ENCODE assay signal across 18 cellular contexts in genomic region chr1:21035794-21036193, GRCh38.
DNase-seq lines count a peak whose midpoint lies in the region; ATAC-seq, FAIRE-seq and TF ChIP-seq lines count a peak whose summit lies in the region.
"Had no signal": no experiment of that assay in that cellular context is flagged by ENCODE, and none has a peak within 500 bp of the region (broad histone marks: within the 10 kb centered on the region; RNA-seq: fewer than 3 reads in every experiment).

No MANE protein-coding gene starts in this region.

- no peak for DNase-seq in heart left ventricle
- no peak for DNase-seq in left ventricle myocardium inferior
- DNase-seq in K562 (ENCODE audit: extremely low read depth in 1 of 4, low spot score in 3 of 4): no peak
- DNase-seq in right cardiac atrium: no peak
- DNase-seq in thyroid gland: no peak
- no peak for DNase-seq in NCI-H1105 treated with DMSO at 0.1 percent for 48 hours (lab: John Stamatoyannopoulos, UW)
- no peak for DNase-seq in NCI-H69 (lab: John Stamatoyannopoulos, UW)
- DNase-seq: ACHN; CD4-positive, CD25-positive, alpha-beta regulatory T cell; DMS53; GF-D8; GOT3; HFFc6 had no signal

- no peak overlapping the region for H2AFZ ChIP-seq in K562 (ENCODE audit: low read depth, low read length)

- no peak for FAIRE-seq in K562 (lab: Jason Lieb, UNC)
- FAIRE-seq: GM19239 had no signal

- no peaks in the 10 kb centered on the region; the same call in 2 of the 3 replicates for H3K79me2 ChIP-seq in K562 (ENCODE audit: control insufficient read depth, insufficient read depth, low read length)

- H3K27me3 ChIP-seq in heart left ventricle (no peaks in the 10 kb centered on the region), left ventricle myocardium inferior (ENCODE audit: low read depth) (no peaks in the 10 kb centered on the region), K562 (ENCODE audit: control insufficient read depth in 2 of 2, insufficient read depth in 2 of 2, low read length in 2 of 2) (no peaks in the 10 kb centered on the region), right cardiac atrium (ENCODE audit: control insufficient read depth, insufficient read depth) (no peaks in the 10 kb centered on the region), thyroid gland (no peaks in the 10 kb centered on the region)
- H3K27me3 ChIP-seq: BLaER1 treated with 17β-estradiol and CSF1 and Interleukin-3, amounts not matched to agents 10 nM and 100 nM had no signal

- H3K9me3 ChIP-seq in heart left ventricle (no peaks in the 10 kb centered on the region), left ventricle myocardium inferior (replicated peaks) (no peaks in the 10 kb centered on the region), K562 (replicated peaks; ENCODE audit: control insufficient read depth, insufficient read depth, low read depth, low read length) (0 out of 2 replicates have a peak, but pooled peaks cover 2% of the 10 kb centered on the region), right cardiac atrium (ENCODE audit: control insufficient read depth, low read length) (no peaks in the 10 kb centered on the region), thyroid gland (no peaks in the 10 kb centered on the region)
- H3K9me3 ChIP-seq: HAP-1 had no signal

- no peak overlapping the region for H3K4me2 ChIP-seq in K562 (ENCODE audit: insufficient read depth, low read length)
- H3K4me2 ChIP-seq: BLaER1 treated with 17β-estradiol and CSF1 and Interleukin-3, amounts not matched to agents 10 nM and 100 nM had no signal

- H3K27ac ChIP-seq in heart left ventricle (peak overlapping the region in 1 of 12 donors; percentile 44), left ventricle myocardium inferior (replicated peaks) (no peak overlapping the region), K562 (ENCODE audit: extremely low read depth, low read depth, low read length) (no peak overlapping the region), right cardiac atrium (ENCODE audit: low read length) (no peak overlapping the region), thyroid gland (peak overlapping the region; percentile 6 to 92 (median 89))
- H3K27ac ChIP-seq: BLaER1 treated with 17β-estradiol and CSF1 and Interleukin-3, amounts not matched to agents 10 nM and 100 nM; HL-60 had no signal

- H3K36me3 ChIP-seq in heart left ventricle: no peaks in the 10 kb centered on the region
- H3K36me3 ChIP-seq in left ventricle myocardium inferior: no peaks in the 10 kb centered on the region
- H3K36me3 ChIP-seq in K562 (ENCODE audit: control insufficient read depth, insufficient read depth, low read length): no peaks in the 10 kb centered on the region
- H3K36me3 ChIP-seq in thyroid gland: no peaks in the 10 kb centered on the region
- H3K36me3 ChIP-seq: HAP-1 had no signal

- in situ Hi-C loops in K562 (cut with MboI): no loop called here

- intact Hi-C loops in heart left ventricle (cut with DNase I): no loop called here
- intact Hi-C loops in left ventricle myocardium inferior (cut with micrococcal nuclease): no loop called here
- intact Hi-C loops in K562 (cut with micrococcal nuclease): no loop called here
- intact Hi-C loops in right cardiac atrium (cut with DNase I): no loop called here
- intact Hi-C loops in thyroid gland (cut with DNase I): no loop called here

- no peak for TF ChIP-seq RAD21 in K562 (CRISPR knock-in tag; conservative IDR thresholded peaks at IDR 0.05 in 1 of 2, IDR thresholded peaks at IDR 0.05 in 1 of 2)

- POLR2A ChIA-PET in K562 (lab: Yijun Ruan, JAX): no interaction called here

- TF ChIP-seq CTCF in heart left ventricle (IDR thresholded peaks at IDR 0.05) (no peak), left ventricle myocardium inferior (IDR thresholded peaks at IDR 0.05; ENCODE audit: borderline replicate concordance) (no peak), K562 (IDR thresholded peaks at IDR 0.05 in 2 of 3, conservative IDR thresholded peaks at IDR 0.05 in 1 of 3; ENCODE audit: insufficient read depth in 2 of 3, low read depth in 1 of 3, low read length in 3 of 3) (no peak), thyroid gland (IDR thresholded peaks at IDR 0.05) (no peak)

- H4K20me1 ChIP-seq in K562 (replicated peaks; ENCODE audit: control insufficient read depth, insufficient read depth, low read length): no peaks in the 10 kb centered on the region

- BruUV-seq in K562 (replicated peaks; lab: Mats Ljungman, UMichigan): no TSS peak

- peaks cover 0 to 31% (median 9%) of the 10 kb centered on the region in 12 donors for H3K4me1 ChIP-seq in heart left ventricle
- peaks cover 27% of the 10 kb centered on the region for H3K4me1 ChIP-seq in left ventricle myocardium inferior
- peaks cover 0 to 14% of the 10 kb centered on the region in 2 experiments; a peak in 1 of 5 replicates for H3K4me1 ChIP-seq in K562 (replicated peaks in 1 of 2; ENCODE audit: control insufficient read depth in 2 of 2, insufficient read depth in 2 of 2, low read length in 2 of 2)
- peaks cover 8% of the 10 kb centered on the region for H3K4me1 ChIP-seq in right cardiac atrium (ENCODE audit: control insufficient read depth, insufficient read depth, low read length)
- H3K4me1 ChIP-seq in thyroid gland: peaks cover 34 to 44% of the 10 kb centered on the region in 2 donors
- H3K4me1 ChIP-seq: BLaER1 treated with 17β-estradiol and CSF1 and Interleukin-3, amounts not matched to agents 10 nM and 100 nM had no signal

- ATAC-seq in heart left ventricle (peak in 3 of 4 donors; percentile 16 to 39 (median 38)), K562 (no peak), right cardiac atrium (peak; percentile 18 to 21), HG03159 (IDR thresholded peaks at IDR 0.05; ENCODE audit: unreplicated experiment) (no peak)

- TF ChIP-seq POLR2A in heart left ventricle (IDR thresholded peaks at IDR 0.05): no peak
- no peak for TF ChIP-seq POLR2A in K562 (conservative IDR thresholded peaks at IDR 0.05)
- TF ChIP-seq POLR2A in thyroid gland (IDR thresholded peaks at IDR 0.05): no peak

- H3K9ac ChIP-seq in K562 (ENCODE audit: insufficient read depth in 1 of 2, low read depth in 2 of 2, low read length in 2 of 2): no peak overlapping the region
- H3K9ac ChIP-seq: BLaER1 treated with 17β-estradiol and CSF1 and Interleukin-3, amounts not matched to agents 10 nM and 100 nM had no signal

- CTCF ChIA-PET in K562 (lab: Yijun Ruan, JAX; ENCODE audit: low intra/inter-chr PET ratio): no interaction called here

- H3K4me3 ChIP-seq in heart left ventricle (no peak overlapping the region), left ventricle myocardium inferior (no peak overlapping the region), K562 (no peak overlapping the region), right cardiac atrium (ENCODE audit: low read length) (no peak overlapping the region), thyroid gland (replicated peaks in 1 of 3) (no peak overlapping the region)
- H3K4me3 ChIP-seq: BLaER1 treated with 17β-estradiol and CSF1 and Interleukin-3, amounts not matched to agents 10 nM and 100 nM; HAP-1 had no signal

- WGBS in heart left ventricle, 4 donors: 25 to 59% (median 53%) methylated on average over 2 of the region's 2 CpGs
- 50% methylated on average over 2 of the region's 2 CpGs for WGBS in K562 (ENCODE audit: insufficient coverage, low coverage, missing lambda C conversion rate)
- 52% methylated on average over 2 of the region's 2 CpGs for WGBS in right cardiac atrium
- WGBS in thyroid gland, 2 donors: 88% methylated on average over 1 of the region's 2 CpGs; no CpG with 5 or more reads in 1 of the 2 donors

- TF ChIP-seq EP300 in K562 (IDR thresholded peaks at IDR 0.05; ENCODE audit: low read length): no peak

- H3K9me1 ChIP-seq in K562 (ENCODE audit: control insufficient read depth, insufficient read depth, low read length): no peaks in the 10 kb centered on the region

TF ChIP-seq in K562, 482 proteins besides CTCF, POLR2A, EP300 and RAD21 (continues in another document):
- TF ChIP-seq GTF3C2 (IDR thresholded peaks at IDR 0.05; ENCODE audit: borderline replicate concordance, extremely low read depth, insufficient read length): no peak
- TF ChIP-seq CBX3 (IDR thresholded peaks at IDR 0.05; ENCODE audit: borderline replicate concordance in 1 of 2, low read length in 2 of 2): peak in 1 of 2 experiments; percentile 39; a peak in 1 of 3 replicates
- TF ChIP-seq MAX (CRISPR knock-in tag; IDR thresholded peaks at IDR 0.05): 0 out of 2 replicates have a peak, but pooled peaks have one; percentile 14
- TF ChIP-seq SIX5 (IDR thresholded peaks at IDR 0.05; ENCODE audit: borderline replicate concordance in 1 of 2, insufficient read depth in 1 of 2, low read depth in 1 of 2, low read length in 2 of 2): no peak
- TF ChIP-seq NELFE (IDR thresholded peaks at IDR 0.05; ENCODE audit: insufficient read depth, insufficient read length): no peak
- 0 out of 2 replicates have a peak, but pooled peaks have one; percentile 55 for TF ChIP-seq CBX5 (IDR thresholded peaks at IDR 0.05; ENCODE audit: borderline replicate concordance, low read depth)
- TF ChIP-seq ZC3H11A (IDR thresholded peaks at IDR 0.05; ENCODE audit: low read depth, low read length): no peak

Comparison
In these comparisons a context has a peak if more than half of its experiments do, and no peak if none do; other contexts are left out.
1. ATAC-seq: peak in heart left ventricle (3 of 4) and right cardiac atrium (2 of 2); none in K562 (single experiment) and HG03159 (single experiment).
2. H3K27ac ChIP-seq: peak in thyroid gland (3 of 3); none in left ventricle myocardium inferior (single experiment), K562 (single experiment) and right cardiac atrium (single experiment).